ENCODE assay signal across 17 cellular contexts in the genomic region with DNA sequence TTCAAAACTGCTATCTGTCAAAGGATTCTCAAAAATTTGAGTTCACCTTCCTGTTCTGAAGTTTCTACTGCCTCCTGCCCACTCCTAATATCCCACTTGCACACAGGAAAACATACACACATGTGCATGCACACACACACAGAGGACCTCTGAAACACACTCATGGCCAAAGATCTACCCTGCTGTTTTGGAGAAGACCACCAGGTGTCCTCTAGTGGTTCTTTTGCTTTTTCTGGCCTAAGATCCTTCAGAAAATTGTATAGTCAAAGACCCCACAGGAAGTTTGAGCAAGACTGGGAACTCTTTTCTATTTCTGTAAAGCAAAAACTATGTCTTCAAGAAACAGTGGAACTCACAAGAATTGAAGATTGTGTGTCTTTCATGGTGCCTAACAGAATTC.
"Had no signal": no experiment of that assay in that cellular context is flagged by ENCODE, and none has a peak within 500 bp of the region (broad histone marks: within the 10 kb centered on the region; RNA-seq: fewer than 3 reads in every experiment).

No MANE protein-coding gene starts in this region.

- H3K4me3 ChIP-seq: cardiac muscle cell, esophagus muscularis mucosa, lower lobe of right lung, psoas muscle, spleen, stomach, testis, upper lobe of right lung had no signal

- H3K4me3 Mint-ChIP-seq: activated CD4-positive, alpha-beta memory T cell treated with anti-CD3 and anti-CD28 coated beads, Interleukin-2, amount 10 ng/mL, durations not matched to agents 7 days and 5 days; activated T-cell treated with anti-CD3 and anti-CD28 coated beads, Interleukin-2, amount 50 U/mL, for 24 hours; T-helper 1 cell treated with Interleukin-12 subunit alpha and Interleukin-12 subunit beta and Interleukin-4 antibody, amounts not matched to agents 30 μg/mL and 1 μg/mL, for 36 hours had no signal

- H3K4me1 ChIP-seq: esophagus muscularis mucosa, lower lobe of right lung, psoas muscle, spleen, stomach, testis, upper lobe of right lung had no signal

- FAIRE-seq: colon had no signal

- H3K27me3 Mint-ChIP-seq: activated CD4-positive, alpha-beta memory T cell treated with anti-CD3 and anti-CD28 coated beads, Interleukin-2, amount 10 ng/mL, durations not matched to agents 7 days and 5 days; activated T-cell treated with anti-CD3 and anti-CD28 coated beads, Interleukin-2, amount 50 U/mL, for 24 hours had no signal

- H3K9me3 ChIP-seq: lower lobe of right lung, psoas muscle, testis, upper lobe of right lung had no signal

- DNase-seq: activated CD4-positive, alpha-beta memory T cell treated with anti-CD3 and anti-CD28 coated beads, Interleukin-2, amount 10 ng/mL, durations not matched to agents 7 days and 5 days; activated CD4-positive, alpha-beta T cell treated with anti-CD3 and anti-CD28 coated beads for 4 hours; activated naive CD4-positive, alpha-beta T cell treated with anti-CD3 and anti-CD28 coated beads, Interleukin-2, amount 50 U/mL, for 16 hours; activated T-cell treated with anti-CD3 and anti-CD28 coated beads, Interleukin-2, amount 50 U/mL, for 24 hours; left colon; lower lobe of right lung; midbrain; psoas muscle; spleen; stomach; testis; upper lobe of right lung had no signal

- H3K27ac ChIP-seq: cardiac muscle cell, esophagus muscularis mucosa, lower lobe of right lung, psoas muscle, spleen, stomach, testis, upper lobe of right lung had no signal

- H3K27me3 ChIP-seq: cardiac muscle cell, esophagus muscularis mucosa, spleen, stomach, testis, upper lobe of right lung had no signal

- ATAC-seq: left colon, lower lobe of right lung, psoas muscle, sciatic nerve, upper lobe of right lung had no signal

- H3K36me3 ChIP-seq: cardiac muscle cell, esophagus muscularis mucosa, lower lobe of right lung, spleen, stomach, upper lobe of right lung had no signal

- H3K27ac Mint-ChIP-seq: activated CD4-positive, alpha-beta memory T cell treated with anti-CD3 and anti-CD28 coated beads, Interleukin-2, amount 10 ng/mL, durations not matched to agents 7 days and 5 days; activated T-cell treated with anti-CD3 and anti-CD28 coated beads, Interleukin-2, amount 50 U/mL, for 24 hours; T-helper 1 cell treated with Interleukin-12 subunit alpha and Interleukin-12 subunit beta and Interleukin-4 antibody, amounts not matched to agents 30 μg/mL and 1 μg/mL, for 36 hours had no signal

- H3K4me1 Mint-ChIP-seq: activated CD4-positive, alpha-beta memory T cell treated with anti-CD3 and anti-CD28 coated beads, Interleukin-2, amount 10 ng/mL, durations not matched to agents 7 days and 5 days had no signal
